8 cellular contexts compared by ENCODE assay signal in genomic region chr4:180057198-180057821, GRCh38.
DNase-seq lines count a peak whose midpoint lies in the region; ATAC-seq and TF ChIP-seq lines count a peak whose summit lies in the region.

No MANE protein-coding gene starts in this region.

- CTCF ChIA-PET in activated CD4-positive, alpha-beta T cell treated with anti-CD3 and anti-CD28 coated beads for 36 hours (lab: Charles Lee): no interaction called here

- H3K9me3 Mint-ChIP-seq in activated CD4-positive, alpha-beta T cell treated with anti-CD3 and anti-CD28 coated beads for 36 hours (ENCODE audit: low read depth): no peaks in the 10 kb centered on the region

- no peak overlapping the region for H3K4me3 Mint-ChIP-seq in activated CD4-positive, alpha-beta T cell treated with anti-CD3 and anti-CD28 coated beads for 36 hours

- intact Hi-C loops in activated CD4-positive, alpha-beta T cell treated with anti-CD3 and anti-CD28 coated beads for 36 hours (cut with DNase I, micrococcal nuclease): no loop called here

- H3K36me3 Mint-ChIP-seq in activated CD4-positive, alpha-beta T cell treated with anti-CD3 and anti-CD28 coated beads for 36 hours (ENCODE audit: low read depth): no peaks in the 10 kb centered on the region

- ATAC-seq in activated CD4-positive, alpha-beta T cell treated with anti-CD3 and anti-CD28 coated beads for 36 hours: no peak

- H3K27ac Mint-ChIP-seq in activated CD4-positive, alpha-beta T cell treated with anti-CD3 and anti-CD28 coated beads for 36 hours: no peak overlapping the region

- peaks cover 34% of the 10 kb centered on the region for H3K27me3 Mint-ChIP-seq in activated CD4-positive, alpha-beta T cell treated with anti-CD3 and anti-CD28 coated beads for 36 hours

- POLR2A ChIA-PET in activated CD4-positive, alpha-beta T cell treated with anti-CD3 and anti-CD28 coated beads for 36 hours (lab: Charles Lee): no interaction called here

- peak; percentile 50 for TF ChIP-seq CTCF in GM13977 (IDR thresholded peaks at IDR 0.05; ENCODE audit: extremely low read depth, insufficient read depth, missing control alignments)

- H3K4me1 Mint-ChIP-seq in activated CD4-positive, alpha-beta T cell treated with anti-CD3 and anti-CD28 coated beads for 36 hours: peaks cover 7% of the 10 kb centered on the region

- DNase-seq in 8988T (peak; percentile 25), GM13977 (ENCODE audit: low spot score) (no peak), SK-N-DZ (ENCODE audit: low spot score) (peak; percentile 66), iPS-NIHi7 (ENCODE audit: extremely low spot score) (peak; percentile 10), NCI-H1436 treated with DMSO at 0.1 percent for 48 hours (lab: John Stamatoyannopoulos, UW) (no peak), NCI-H2196 treated with DMSO at 0.1 percent for 48 hours (lab: John Stamatoyannopoulos, UW; ENCODE audit: unreplicated experiment) (no peak), retina (no peak)
- DNase-seq in activated CD4-positive, alpha-beta T cell treated with anti-CD3 and anti-CD28 coated beads for 36 hours: no peak

- in situ Hi-C loops in GM13977 (cut with MboI; ENCODE audit: low pct_unique_long_range_greater_than_20kb, low sequenced_read_pairs, unreplicated experiment): no loop called here

Comparison
In these comparisons a context has a peak if more than half of its experiments do, and no peak if none do; other contexts are left out.
1. DNase-seq: peak in 8988T (single experiment), SK-N-DZ (single experiment) and iPS-NIHi7 (single experiment); none in GM13977 (single experiment), NCI-H1436 treated with DMSO at 0.1 percent for 48 hours (single experiment), activated CD4-positive, alpha-beta T cell treated with anti-CD3 and anti-CD28 coated beads for 36 hours (single experiment), NCI-H2196 treated with DMSO at 0.1 percent for 48 hours (single experiment) and retina (single experiment).